In genomic region chr2:212109217-212109616, GRCh38 we compare ENCODE assay signal across 18 cellular contexts.
"Had no signal": no experiment of that assay in that cellular context is flagged by ENCODE, and none has a peak within 500 bp of the region (broad histone marks: within the 10 kb centered on the region; RNA-seq: fewer than 3 reads in every experiment).

No MANE protein-coding gene starts in this region.

- H3K4me3 Mint-ChIP-seq: activated B cell treated with CpG ODN at 0.5 μM for 24 hours; activated CD4-positive, alpha-beta memory T cell treated with anti-CD3 and anti-CD28 coated beads for 36 hours; activated naive CD8-positive, alpha-beta T cell; effector memory CD8-positive, alpha-beta T cell; natural killer cell; stimulated activated memory B cell treated with anti-CD40 and anti-IgM and Interleukin-4, amounts not matched to agents 10 μg/mL and 1 μg/mL and 100 μg/mL, for 72 hours; type B pancreatic cell had no signal

- FAIRE-seq: pancreas, TTC549 had no signal

- H3K4me3 ChIP-seq: cardiac muscle cell, hepatocyte, pancreas, sigmoid colon, testis had no signal

- H3K9me3 ChIP-seq: neutrophil, pancreas, testis had no signal

- H3K4me2 ChIP-seq: hepatocyte had no signal

- H3K4me1 Mint-ChIP-seq: activated B cell treated with CpG ODN at 0.5 μM for 24 hours; natural killer cell; stimulated activated memory B cell treated with anti-CD40 and anti-IgM and Interleukin-4, amounts not matched to agents 10 μg/mL and 1 μg/mL and 100 μg/mL, for 72 hours had no signal

- ATAC-seq: effector memory CD8-positive, alpha-beta T cell; natural killer cell; pancreas; stimulated activated memory B cell treated with anti-CD40 and anti-IgM and Interleukin-4, amounts not matched to agents 10 μg/mL and 1 μg/mL and 100 μg/mL, for 72 hours had no signal

- H3K27ac Mint-ChIP-seq: activated B cell treated with CpG ODN at 0.5 μM for 24 hours; activated CD4-positive, alpha-beta memory T cell treated with anti-CD3 and anti-CD28 coated beads for 36 hours; activated naive CD8-positive, alpha-beta T cell; effector memory CD8-positive, alpha-beta T cell; natural killer cell; stimulated activated memory B cell treated with anti-CD40 and anti-IgM and Interleukin-4, amounts not matched to agents 10 μg/mL and 1 μg/mL and 100 μg/mL, for 72 hours; type B pancreatic cell had no signal

- H3K9me3 Mint-ChIP-seq: activated B cell treated with CpG ODN at 0.5 μM for 24 hours had no signal

- H3K27me3 Mint-ChIP-seq: activated B cell treated with CpG ODN at 0.5 μM for 24 hours; activated CD4-positive, alpha-beta memory T cell treated with anti-CD3 and anti-CD28 coated beads for 36 hours; activated naive CD8-positive, alpha-beta T cell; effector memory CD8-positive, alpha-beta T cell; stimulated activated memory B cell treated with anti-CD40 and anti-IgM and Interleukin-4, amounts not matched to agents 10 μg/mL and 1 μg/mL and 100 μg/mL, for 72 hours; type B pancreatic cell had no signal

- H3K4me1 ChIP-seq: pancreas, sigmoid colon, testis had no signal

- H3K27ac ChIP-seq: cardiac muscle cell, hepatocyte, neutrophil, pancreas, sigmoid colon, testis had no signal

- DNase-seq: activated B cell treated with CpG ODN at 0.5 μM for 24 hours; activated CD4-positive, alpha-beta memory T cell treated with anti-CD3 and anti-CD28 coated beads for 36 hours; activated CD4-positive, alpha-beta T cell treated with anti-CD3 and anti-CD28 coated beads for 4 hours; amniotic stem cell; effector memory CD8-positive, alpha-beta T cell; foreskin fibroblast; natural killer cell; pancreas; sigmoid colon; stimulated activated CD4-positive, alpha-beta T cell treated with anti-CD3 and anti-CD28 coated beads, Interleukin-4, amount 100 ng/mL, for 24 hours; testis had no signal

- H2AFZ ChIP-seq: hepatocyte had no signal

- H3K27me3 ChIP-seq: cardiac muscle cell, hepatocyte, neutrophil, pancreas, sigmoid colon, testis had no signal

- H3K36me3 ChIP-seq: cardiac muscle cell, neutrophil, pancreas, sigmoid colon had no signal

- H3K79me2 ChIP-seq: hepatocyte had no signal

- H3K36me3 Mint-ChIP-seq: activated CD4-positive, alpha-beta memory T cell treated with anti-CD3 and anti-CD28 coated beads for 36 hours; activated naive CD8-positive, alpha-beta T cell; natural killer cell; stimulated activated memory B cell treated with anti-CD40 and anti-IgM and Interleukin-4, amounts not matched to agents 10 μg/mL and 1 μg/mL and 100 μg/mL, for 72 hours; type B pancreatic cell had no signal
